Comparison of ENCODE assay signal across 17 cellular contexts in genomic region chr18:70292628-70293027, GRCh38. TPM values are rescaled to one million over a fixed set of nuclear protein-coding genes. Genes with fewer than 3 reads are reported as not detected.
A peak's percentile ranks its signal among the peaks of the same experiment; 100 is the strongest.
DNase-seq lines count a peak whose midpoint lies in the region; TF ChIP-seq lines count a peak whose summit lies in the region.
"Had no signal": no experiment of that assay in that cellular context is flagged by ENCODE, and none has a peak within 500 bp of the region (broad histone marks: within the 10 kb centered on the region; RNA-seq: fewer than 3 reads in every experiment).

No MANE protein-coding gene starts in this region.

- H3K36me3 Mint-ChIP-seq in MCF 10A (ENCODE audit: insufficient read depth, unreplicated experiment) = peaks cover 7% of the 10 kb centered on the region
- H3K36me3 Mint-ChIP-seq: CD4-positive, alpha-beta memory T cell had no signal

- no peak for TF ChIP-seq POLR2A in breast epithelium (IDR thresholded peaks at IDR 0.05)

- TF ChIP-seq CTCF in MCF 10A (IDR thresholded peaks at IDR 0.05; ENCODE audit: unreplicated experiment) (no peak), breast epithelium (IDR thresholded peaks at IDR 0.05) (no peak)

- intact Hi-C loops in MCF 10A (cut with micrococcal nuclease) (loop anchor here (10.0 kb wide), 1 partner anchor 92 kb away; no protein-coding TSS in a partner anchor), breast epithelium (cut with DNase I; ENCODE audit: low total_unique reads) (no loop called here), posterior cingulate gyrus (cut with DNase I) (loop anchor here (5.0 kb wide), 1 partner anchor 85 kb away; the partner anchor contains the start of gene RTTN)

- H3K27ac ChIP-seq in breast epithelium = no peak overlapping the region
- H3K27ac ChIP-seq: SJCRH30 had no signal

- peaks cover 55% of the 10 kb centered on the region for H3K4me1 Mint-ChIP-seq in MCF 10A (ENCODE audit: insufficient read depth, unreplicated experiment)

- no peaks in the 10 kb centered on the region for H3K27me3 ChIP-seq in breast epithelium
- no peaks in the 10 kb centered on the region for H3K27me3 ChIP-seq in endocrine pancreas (ENCODE audit: control insufficient read depth, insufficient read depth, low read length)
- no peaks in the 10 kb centered on the region for H3K27me3 ChIP-seq in skeletal muscle satellite cell (ENCODE audit: control insufficient read depth, insufficient read depth, low read length)
- H3K27me3 ChIP-seq: SJCRH30 had no signal

- no peak overlapping the region for H3K9ac ChIP-seq in endocrine pancreas (ENCODE audit: control insufficient read depth, insufficient read depth, low read length)
- H3K9ac ChIP-seq in skeletal muscle satellite cell (ENCODE audit: low read depth, low read length) = no peak overlapping the region

- POLR2A ChIA-PET in MCF 10A (lab: Yijun Ruan, JAX) = interaction anchor here (0.7 to 1.2 kb wide), 2 partner anchors 41 to 152 kb away, joined by 3 read pairs; no protein-coding TSS in a partner anchor

- no peak overlapping the region for H3K4me3 Mint-ChIP-seq in MCF 10A (ENCODE audit: unreplicated experiment)

- no peak overlapping the region for H3K4me3 ChIP-seq in breast epithelium
- H3K4me3 ChIP-seq in endocrine pancreas (ENCODE audit: control insufficient read depth, insufficient read depth, low read length) = peak overlapping the region; percentile 35
- H3K4me3 ChIP-seq in skeletal muscle satellite cell (ENCODE audit: low read length) = no peak overlapping the region
- H3K4me3 ChIP-seq: SJCRH30 had no signal

- no peaks in the 10 kb centered on the region for H3K9me3 Mint-ChIP-seq in MCF 10A (ENCODE audit: unreplicated experiment)
- H3K9me3 Mint-ChIP-seq: CD4-positive, alpha-beta memory T cell had no signal

- H3K27ac Mint-ChIP-seq in MCF 10A (ENCODE audit: low read depth, unreplicated experiment) = peak overlapping the region; percentile 42
- H3K27ac Mint-ChIP-seq: CD4-positive, alpha-beta memory T cell; naive thymus-derived CD4-positive, alpha-beta T cell had no signal

- H3K36me3 ChIP-seq in breast epithelium (no peaks in the 10 kb centered on the region), endocrine pancreas (ENCODE audit: control insufficient read depth, insufficient read depth, low read length) (no peaks in the 10 kb centered on the region), skeletal muscle satellite cell (ENCODE audit: insufficient read depth, low read length) (no peaks in the 10 kb centered on the region)
- H3K36me3 ChIP-seq: SJCRH30 had no signal

- H3K4me1 ChIP-seq in breast epithelium (peaks cover 7% of the 10 kb centered on the region in 2 donors), endocrine pancreas (ENCODE audit: control insufficient read depth, insufficient read depth, low read length) (peaks cover 22% of the 10 kb centered on the region), skeletal muscle satellite cell (ENCODE audit: control insufficient read depth, insufficient read depth, low read length) (peaks cover 27% of the 10 kb centered on the region)
- H3K4me1 ChIP-seq: SJCRH30 had no signal

- H3K4me2 ChIP-seq in skeletal muscle satellite cell (ENCODE audit: low read length) = peak overlapping the region; percentile 30

- H3K9me3 ChIP-seq in breast epithelium (no peaks in the 10 kb centered on the region), endocrine pancreas (ENCODE audit: control insufficient read depth, low read length) (no peaks in the 10 kb centered on the region), skeletal muscle satellite cell (replicated peaks; ENCODE audit: low read length) (no peaks in the 10 kb centered on the region)
- H3K9me3 ChIP-seq: SJCRH30 had no signal

- DNase-seq in MCF 10A (ENCODE audit: unreplicated experiment) (no peak), breast epithelium (ENCODE audit: low spot score in 2 of 2) (no peak), NCI-H69 (lab: John Stamatoyannopoulos, UW) (peak; percentile 25), GOT3 (lab: John Stamatoyannopoulos, UW) (no peak), posterior cingulate gyrus (no peak)
- DNase-seq in activated CD8-positive, alpha-beta memory T cell treated with anti-CD3 and anti-CD28 coated beads, Interleukin-2, amount 50 U/mL, for 48 hours = no peak
- DNase-seq: activated CD4-positive, alpha-beta T cell treated with anti-CD3 and anti-CD28 coated beads for 4 hours; activated gamma-delta T cell; CD4-positive, alpha-beta memory T cell; MM.1S; naive thymus-derived CD4-positive, alpha-beta T cell; NCI-H187; SJCRH30; stimulated activated CD4-positive, alpha-beta T cell treated with anti-CD3 and anti-CD28 coated beads, Interleukin-15, amount 100 ng/mL, for 24 hours; stimulated activated naive CD4-positive, alpha-beta T cell treated with Interleukin-2 at 50 U/mL for 16 hours had no signal

- H3K27me3 Mint-ChIP-seq in MCF 10A (ENCODE audit: insufficient read depth, unreplicated experiment) = no peaks in the 10 kb centered on the region

- CTCF ChIA-PET in MCF 10A (lab: Yijun Ruan, JAX) = interaction anchor here (0.6 to 2.7 kb wide), 3 partner anchors 10 to 162 kb away, joined by 3 to 11 read pairs (median 4); no protein-coding TSS in a partner anchor

- BruUV-seq in MCF 10A (replicated peaks; lab: Mats Ljungman, UMichigan) = no TSS peak

RNA-seq across cellular contexts. Expression of gene SOCS6, which starts 3.8 kb away (rescaled TPM):
- total RNA-seq in MCF 10A (2022) = 16.9 and 20.4 TPM in 2 replicates
- total RNA-seq in breast epithelium = 10 to 100 TPM; 17.9 to 32.9 (median 20.6) TPM
- 26.6 and 33.2 TPM in 2 replicates for total RNA-seq in skeletal muscle satellite cell (2012; rRNA removed)
